ENCODE assay signal across 8 cellular contexts in genomic region chr12:19382111-19382526, GRCh38. TPM values are rescaled to one million over a fixed set of nuclear protein-coding genes. Genes with fewer than 3 reads are reported as not detected.
DNase-seq lines count a peak whose midpoint lies in the region; ATAC-seq and TF ChIP-seq lines count a peak whose summit lies in the region.

No MANE protein-coding gene starts in this region.

- TF ChIP-seq CTCF in fibroblast of villous mesenchyme (IDR thresholded peaks at IDR 0.05; ENCODE audit: insufficient read depth, low read depth, low read length) = no peak

- peaks cover 6% of the 10 kb centered on the region for H3K4me1 Mint-ChIP-seq in activated CD4-positive, alpha-beta T cell treated with anti-CD3 and anti-CD28 coated beads, Interleukin-2, amount 10 ng/mL, durations not matched to agents 24 days and 14 days

- ATAC-seq in GM19372 (IDR thresholded peaks at IDR 0.05; ENCODE audit: low read depth, unreplicated experiment) (peak; percentile 88), HG03175 (IDR thresholded peaks at IDR 0.05; ENCODE audit: unreplicated experiment) (peak; percentile 89)

- no peak overlapping the region for H3K4me3 ChIP-seq in fibroblast of villous mesenchyme (ENCODE audit: low read depth, low read length)

- H3K27ac Mint-ChIP-seq in activated CD4-positive, alpha-beta T cell treated with anti-CD3 and anti-CD28 coated beads, Interleukin-2, amount 10 ng/mL, durations not matched to agents 24 days and 14 days = peak overlapping the region; percentile 34

- H3K36me3 Mint-ChIP-seq in activated CD4-positive, alpha-beta T cell treated with anti-CD3 and anti-CD28 coated beads, Interleukin-2, amount 10 ng/mL, durations not matched to agents 24 days and 14 days (ENCODE audit: low read depth) = no peaks in the 10 kb centered on the region

- intact Hi-C loops in activated CD4-positive, alpha-beta T cell treated with anti-CD3 and anti-CD28 coated beads, Interleukin-2, amount 10 ng/mL, durations not matched to agents 24 days and 14 days (cut with micrococcal nuclease) = loop anchor here (1.0 kb wide), 1 partner anchor 50 kb away; no protein-coding TSS in a partner anchor

- H3K9me3 Mint-ChIP-seq in activated CD4-positive, alpha-beta T cell treated with anti-CD3 and anti-CD28 coated beads, Interleukin-2, amount 10 ng/mL, durations not matched to agents 24 days and 14 days = no peaks in the 10 kb centered on the region

- DNase-seq in AG20443 (ENCODE audit: low spot score) (peak; percentile 69), fibroblast of villous mesenchyme (ENCODE audit: low read depth) (peak; percentile 77), COR-L47 (lab: John Stamatoyannopoulos, UW) (no peak)
- peak; percentile 75 for DNase-seq in activated CD4-positive, alpha-beta T cell treated with anti-CD3 and anti-CD28 coated beads, Interleukin-2, amount 10 ng/mL, durations not matched to agents 24 days and 14 days
- peak; percentile 6 to 30 for DNase-seq in stimulated activated CD8-positive, alpha-beta memory T cell treated with anti-CD3 and anti-CD28 coated beads, Interleukin-15, amount 100 ng/mL, for 4 hours (ENCODE audit: low read depth in 2 of 2)
- no peak for DNase-seq in NK-92 treated with Interleukin-12 subunit alpha and Interleukin-12 subunit beta, amount 100 ng/mL, for 24 hours (lab: John Stamatoyannopoulos, UW)

- no peaks in the 10 kb centered on the region for H3K27me3 Mint-ChIP-seq in activated CD4-positive, alpha-beta T cell treated with anti-CD3 and anti-CD28 coated beads, Interleukin-2, amount 10 ng/mL, durations not matched to agents 24 days and 14 days

- H3K4me3 Mint-ChIP-seq in activated CD4-positive, alpha-beta T cell treated with anti-CD3 and anti-CD28 coated beads, Interleukin-2, amount 10 ng/mL, durations not matched to agents 24 days and 14 days = no peak overlapping the region

RNA-seq across cellular contexts. Expression of gene AEBP2, which starts 57.2 kb away (rescaled TPM):
- total RNA-seq in activated CD4-positive, alpha-beta T cell treated with anti-CD3 and anti-CD28 coated beads, Interleukin-2, amount 10 ng/mL, durations not matched to agents 24 days and 14 days = 55.5 and 59.2 TPM in 2 replicates
- 14.8 and 23.7 TPM in 2 replicates for total RNA-seq in fibroblast of villous mesenchyme

Comparison
In these comparisons a context has a peak if more than half of its experiments do, and no peak if none do; other contexts are left out.
1. DNase-seq: peak in AG20443 (single experiment), activated CD4-positive, alpha-beta T cell treated with anti-CD3 and anti-CD28 coated beads, Interleukin-2, amount 10 ng/mL, durations not matched to agents 24 days and 14 days (single experiment), fibroblast of villous mesenchyme (single experiment) and stimulated activated CD8-positive, alpha-beta memory T cell treated with anti-CD3 and anti-CD28 coated beads, Interleukin-15, amount 100 ng/mL, for 4 hours (2 of 2); none in NK-92 treated with Interleukin-12 subunit alpha and Interleukin-12 subunit beta, amount 100 ng/mL, for 24 hours (single experiment) and COR-L47 (single experiment).